In the genomic region with DNA sequence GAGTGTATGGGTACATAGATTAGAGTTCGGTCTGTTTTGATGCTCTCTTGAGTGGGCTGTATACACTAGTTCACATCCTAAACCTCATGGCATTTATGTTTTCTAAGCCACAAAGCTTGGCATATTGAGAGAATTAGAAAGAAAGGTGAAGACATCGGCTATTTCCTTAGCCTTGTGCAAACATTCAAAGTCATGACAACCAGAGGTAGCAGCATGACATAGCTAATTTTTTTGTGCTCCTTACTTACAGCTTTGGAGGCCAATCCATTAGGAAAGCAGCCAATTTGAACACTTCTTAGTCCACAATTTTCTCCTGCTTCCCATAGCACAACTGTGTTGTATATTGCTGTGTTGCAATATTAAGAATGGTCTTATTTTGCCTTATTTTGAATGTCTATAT, we compare ENCODE assay signal across 1 cellular context.
TF ChIP-seq lines count a peak whose summit lies in the region.

No MANE protein-coding gene starts in this region.

TF ChIP-seq in K562, 482 proteins besides CTCF, POLR2A, EP300 and RAD21 (continued from another document and continues in another):
- TF ChIP-seq KHSRP (IDR thresholded peaks at IDR 0.05): no peak
- TF ChIP-seq, protein P1, sequence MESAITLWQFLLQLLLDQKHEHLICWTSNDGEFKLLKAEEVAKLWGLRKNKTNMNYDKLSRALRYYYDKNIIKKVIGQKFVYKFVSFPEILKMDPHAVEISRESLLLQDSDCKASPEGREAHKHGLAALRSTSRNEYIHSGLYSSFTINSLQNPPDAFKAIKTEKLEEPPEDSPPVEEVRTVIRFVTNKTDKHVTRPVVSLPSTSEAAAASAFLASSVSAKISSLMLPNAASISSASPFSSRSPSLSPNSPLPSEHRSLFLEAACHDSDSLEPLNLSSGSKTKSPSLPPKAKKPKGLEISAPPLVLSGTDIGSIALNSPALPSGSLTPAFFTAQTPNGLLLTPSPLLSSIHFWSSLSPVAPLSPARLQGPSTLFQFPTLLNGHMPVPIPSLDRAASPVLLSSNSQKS (CRISPR knock-in tag; IDR thresholded peaks at IDR 0.05): no peak
- no peak for TF ChIP-seq ZFP30 (CRISPR knock-in tag; IDR thresholded peaks at IDR 0.05; ENCODE audit: borderline replicate concordance)
- TF ChIP-seq FOXA1 (IDR thresholded peaks at IDR 0.05; ENCODE audit: borderline replicate concordance): no peak
- no peak for TF ChIP-seq RHOXF2B (CRISPR knock-in tag; conservative IDR thresholded peaks at IDR 0.05)
- TF ChIP-seq, protein P2, sequence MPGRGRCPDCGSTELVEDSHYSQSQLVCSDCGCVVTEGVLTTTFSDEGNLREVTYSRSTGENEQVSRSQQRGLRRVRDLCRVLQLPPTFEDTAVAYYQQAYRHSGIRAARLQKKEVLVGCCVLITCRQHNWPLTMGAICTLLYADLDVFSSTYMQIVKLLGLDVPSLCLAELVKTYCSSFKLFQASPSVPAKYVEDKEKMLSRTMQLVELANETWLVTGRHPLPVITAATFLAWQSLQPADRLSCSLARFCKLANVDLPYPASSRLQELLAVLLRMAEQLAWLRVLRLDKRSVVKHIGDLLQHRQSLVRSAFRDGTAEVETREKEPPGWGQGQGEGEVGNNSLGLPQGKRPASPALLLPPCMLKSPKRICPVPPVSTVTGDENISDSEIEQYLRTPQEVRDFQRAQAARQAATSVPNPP (IDR thresholded peaks at IDR 0.05; ENCODE audit: borderline replicate concordance, insufficient read depth, insufficient read length): no peak
- TF ChIP-seq, protein P3, sequence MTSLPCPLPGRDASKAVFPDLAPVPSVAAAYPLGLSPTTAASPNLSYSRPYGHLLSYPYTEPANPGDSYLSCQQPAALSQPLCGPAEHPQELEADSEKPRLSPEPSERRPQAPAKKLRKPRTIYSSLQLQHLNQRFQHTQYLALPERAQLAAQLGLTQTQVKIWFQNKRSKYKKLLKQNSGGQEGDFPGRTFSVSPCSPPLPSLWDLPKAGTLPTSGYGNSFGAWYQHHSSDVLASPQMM (CRISPR knock-in tag; IDR thresholded peaks at IDR 0.05): no peak
- TF ChIP-seq MYBL2 (IDR thresholded peaks at IDR 0.05; ENCODE audit: low read depth): no peak
- TF ChIP-seq MYBL2 (CRISPR knock-in tag; IDR thresholded peaks at IDR 0.05; ENCODE audit: borderline replicate concordance): no peak
- peak; percentile 47; the same call in 1 of the 2 replicates for TF ChIP-seq CEBPB (tag; IDR thresholded peaks at IDR 0.05)
- no peak for TF ChIP-seq SREBF2 (CRISPR knock-in tag; IDR thresholded peaks at IDR 0.05)
- TF ChIP-seq, protein P4, sequence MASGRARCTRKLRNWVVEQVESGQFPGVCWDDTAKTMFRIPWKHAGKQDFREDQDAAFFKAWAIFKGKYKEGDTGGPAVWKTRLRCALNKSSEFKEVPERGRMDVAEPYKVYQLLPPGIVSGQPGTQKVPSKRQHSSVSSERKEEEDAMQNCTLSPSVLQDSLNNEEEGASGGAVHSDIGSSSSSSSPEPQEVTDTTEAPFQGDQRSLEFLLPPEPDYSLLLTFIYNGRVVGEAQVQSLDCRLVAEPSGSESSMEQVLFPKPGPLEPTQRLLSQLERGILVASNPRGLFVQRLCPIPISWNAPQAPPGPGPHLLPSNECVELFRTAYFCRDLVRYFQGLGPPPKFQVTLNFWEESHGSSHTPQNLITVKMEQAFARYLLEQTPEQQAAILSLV (tag; IDR thresholded peaks at IDR 0.05): no peak
- TF ChIP-seq, protein P5, sequence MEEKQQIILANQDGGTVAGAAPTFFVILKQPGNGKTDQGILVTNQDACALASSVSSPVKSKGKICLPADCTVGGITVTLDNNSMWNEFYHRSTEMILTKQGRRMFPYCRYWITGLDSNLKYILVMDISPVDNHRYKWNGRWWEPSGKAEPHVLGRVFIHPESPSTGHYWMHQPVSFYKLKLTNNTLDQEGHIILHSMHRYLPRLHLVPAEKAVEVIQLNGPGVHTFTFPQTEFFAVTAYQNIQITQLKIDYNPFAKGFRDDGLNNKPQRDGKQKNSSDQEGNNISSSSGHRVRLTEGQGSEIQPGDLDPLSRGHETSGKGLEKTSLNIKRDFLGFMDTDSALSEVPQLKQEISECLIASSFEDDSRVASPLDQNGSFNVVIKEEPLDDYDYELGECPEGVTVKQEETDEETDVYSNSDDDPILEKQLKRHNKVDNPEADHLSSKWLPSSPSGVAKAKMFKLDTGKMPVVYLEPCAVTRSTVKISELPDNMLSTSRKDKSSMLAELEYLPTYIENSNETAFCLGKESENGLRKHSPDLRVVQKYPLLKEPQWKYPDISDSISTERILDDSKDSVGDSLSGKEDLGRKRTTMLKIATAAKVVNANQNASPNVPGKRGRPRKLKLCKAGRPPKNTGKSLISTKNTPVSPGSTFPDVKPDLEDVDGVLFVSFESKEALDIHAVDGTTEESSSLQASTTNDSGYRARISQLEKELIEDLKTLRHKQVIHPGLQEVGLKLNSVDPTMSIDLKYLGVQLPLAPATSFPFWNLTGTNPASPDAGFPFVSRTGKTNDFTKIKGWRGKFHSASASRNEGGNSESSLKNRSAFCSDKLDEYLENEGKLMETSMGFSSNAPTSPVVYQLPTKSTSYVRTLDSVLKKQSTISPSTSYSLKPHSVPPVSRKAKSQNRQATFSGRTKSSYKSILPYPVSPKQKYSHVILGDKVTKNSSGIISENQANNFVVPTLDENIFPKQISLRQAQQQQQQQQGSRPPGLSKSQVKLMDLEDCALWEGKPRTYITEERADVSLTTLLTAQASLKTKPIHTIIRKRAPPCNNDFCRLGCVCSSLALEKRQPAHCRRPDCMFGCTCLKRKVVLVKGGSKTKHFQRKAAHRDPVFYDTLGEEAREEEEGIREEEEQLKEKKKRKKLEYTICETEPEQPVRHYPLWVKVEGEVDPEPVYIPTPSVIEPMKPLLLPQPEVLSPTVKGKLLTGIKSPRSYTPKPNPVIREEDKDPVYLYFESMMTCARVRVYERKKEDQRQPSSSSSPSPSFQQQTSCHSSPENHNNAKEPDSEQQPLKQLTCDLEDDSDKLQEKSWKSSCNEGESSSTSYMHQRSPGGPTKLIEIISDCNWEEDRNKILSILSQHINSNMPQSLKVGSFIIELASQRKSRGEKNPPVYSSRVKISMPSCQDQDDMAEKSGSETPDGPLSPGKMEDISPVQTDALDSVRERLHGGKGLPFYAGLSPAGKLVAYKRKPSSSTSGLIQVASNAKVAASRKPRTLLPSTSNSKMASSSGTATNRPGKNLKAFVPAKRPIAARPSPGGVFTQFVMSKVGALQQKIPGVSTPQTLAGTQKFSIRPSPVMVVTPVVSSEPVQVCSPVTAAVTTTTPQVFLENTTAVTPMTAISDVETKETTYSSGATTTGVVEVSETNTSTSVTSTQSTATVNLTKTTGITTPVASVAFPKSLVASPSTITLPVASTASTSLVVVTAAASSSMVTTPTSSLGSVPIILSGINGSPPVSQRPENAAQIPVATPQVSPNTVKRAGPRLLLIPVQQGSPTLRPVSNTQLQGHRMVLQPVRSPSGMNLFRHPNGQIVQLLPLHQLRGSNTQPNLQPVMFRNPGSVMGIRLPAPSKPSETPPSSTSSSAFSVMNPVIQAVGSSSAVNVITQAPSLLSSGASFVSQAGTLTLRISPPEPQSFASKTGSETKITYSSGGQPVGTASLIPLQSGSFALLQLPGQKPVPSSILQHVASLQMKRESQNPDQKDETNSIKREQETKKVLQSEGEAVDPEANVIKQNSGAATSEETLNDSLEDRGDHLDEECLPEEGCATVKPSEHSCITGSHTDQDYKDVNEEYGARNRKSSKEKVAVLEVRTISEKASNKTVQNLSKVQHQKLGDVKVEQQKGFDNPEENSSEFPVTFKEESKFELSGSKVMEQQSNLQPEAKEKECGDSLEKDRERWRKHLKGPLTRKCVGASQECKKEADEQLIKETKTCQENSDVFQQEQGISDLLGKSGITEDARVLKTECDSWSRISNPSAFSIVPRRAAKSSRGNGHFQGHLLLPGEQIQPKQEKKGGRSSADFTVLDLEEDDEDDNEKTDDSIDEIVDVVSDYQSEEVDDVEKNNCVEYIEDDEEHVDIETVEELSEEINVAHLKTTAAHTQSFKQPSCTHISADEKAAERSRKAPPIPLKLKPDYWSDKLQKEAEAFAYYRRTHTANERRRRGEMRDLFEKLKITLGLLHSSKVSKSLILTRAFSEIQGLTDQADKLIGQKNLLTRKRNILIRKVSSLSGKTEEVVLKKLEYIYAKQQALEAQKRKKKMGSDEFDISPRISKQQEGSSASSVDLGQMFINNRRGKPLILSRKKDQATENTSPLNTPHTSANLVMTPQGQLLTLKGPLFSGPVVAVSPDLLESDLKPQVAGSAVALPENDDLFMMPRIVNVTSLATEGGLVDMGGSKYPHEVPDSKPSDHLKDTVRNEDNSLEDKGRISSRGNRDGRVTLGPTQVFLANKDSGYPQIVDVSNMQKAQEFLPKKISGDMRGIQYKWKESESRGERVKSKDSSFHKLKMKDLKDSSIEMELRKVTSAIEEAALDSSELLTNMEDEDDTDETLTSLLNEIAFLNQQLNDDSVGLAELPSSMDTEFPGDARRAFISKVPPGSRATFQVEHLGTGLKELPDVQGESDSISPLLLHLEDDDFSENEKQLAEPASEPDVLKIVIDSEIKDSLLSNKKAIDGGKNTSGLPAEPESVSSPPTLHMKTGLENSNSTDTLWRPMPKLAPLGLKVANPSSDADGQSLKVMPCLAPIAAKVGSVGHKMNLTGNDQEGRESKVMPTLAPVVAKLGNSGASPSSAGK (IDR thresholded peaks at IDR 0.05): no peak
- TF ChIP-seq, protein P6, sequence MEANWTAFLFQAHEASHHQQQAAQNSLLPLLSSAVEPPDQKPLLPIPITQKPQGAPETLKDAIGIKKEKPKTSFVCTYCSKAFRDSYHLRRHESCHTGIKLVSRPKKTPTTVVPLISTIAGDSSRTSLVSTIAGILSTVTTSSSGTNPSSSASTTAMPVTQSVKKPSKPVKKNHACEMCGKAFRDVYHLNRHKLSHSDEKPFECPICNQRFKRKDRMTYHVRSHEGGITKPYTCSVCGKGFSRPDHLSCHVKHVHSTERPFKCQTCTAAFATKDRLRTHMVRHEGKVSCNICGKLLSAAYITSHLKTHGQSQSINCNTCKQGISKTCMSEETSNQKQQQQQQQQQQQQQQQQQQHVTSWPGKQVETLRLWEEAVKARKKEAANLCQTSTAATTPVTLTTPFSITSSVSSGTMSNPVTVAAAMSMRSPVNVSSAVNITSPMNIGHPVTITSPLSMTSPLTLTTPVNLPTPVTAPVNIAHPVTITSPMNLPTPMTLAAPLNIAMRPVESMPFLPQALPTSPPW (CRISPR knock-in tag; IDR thresholded peaks at IDR 0.05): no peak
- no peak for TF ChIP-seq ETV6 (IDR thresholded peaks at IDR 0.05; ENCODE audit: borderline replicate concordance in 1 of 2, low read depth in 2 of 2, low read length in 1 of 2)
- no peak for TF ChIP-seq ETV6 (CRISPR knock-in tag; IDR thresholded peaks at IDR 0.05; ENCODE audit: borderline replicate concordance)
- no peak for TF ChIP-seq TBL1XR1 (IDR thresholded peaks at IDR 0.05; ENCODE audit: low read length in 2 of 2)
- TF ChIP-seq CSDE1 (IDR thresholded peaks at IDR 0.05): no peak
- no peak for TF ChIP-seq HNRNPK (IDR thresholded peaks at IDR 0.05; ENCODE audit: low read depth, low read length, poor library complexity, severe bottlenecking)
- TF ChIP-seq CBFA2T2 (conservative IDR thresholded peaks at IDR 0.05): no peak
- TF ChIP-seq KDM1A (IDR thresholded peaks at IDR 0.05): no peak
- TF ChIP-seq, protein P7, sequence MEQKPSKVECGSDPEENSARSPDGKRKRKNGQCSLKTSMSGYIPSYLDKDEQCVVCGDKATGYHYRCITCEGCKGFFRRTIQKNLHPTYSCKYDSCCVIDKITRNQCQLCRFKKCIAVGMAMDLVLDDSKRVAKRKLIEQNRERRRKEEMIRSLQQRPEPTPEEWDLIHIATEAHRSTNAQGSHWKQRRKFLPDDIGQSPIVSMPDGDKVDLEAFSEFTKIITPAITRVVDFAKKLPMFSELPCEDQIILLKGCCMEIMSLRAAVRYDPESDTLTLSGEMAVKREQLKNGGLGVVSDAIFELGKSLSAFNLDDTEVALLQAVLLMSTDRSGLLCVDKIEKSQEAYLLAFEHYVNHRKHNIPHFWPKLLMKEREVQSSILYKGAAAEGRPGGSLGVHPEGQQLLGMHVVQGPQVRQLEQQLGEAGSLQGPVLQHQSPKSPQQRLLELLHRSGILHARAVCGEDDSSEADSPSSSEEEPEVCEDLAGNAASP (IDR thresholded peaks at IDR 0.05): no peak
- TF ChIP-seq KLF13 (tag; IDR thresholded peaks at IDR 0.05; ENCODE audit: borderline replicate concordance, low read depth): no peak
- TF ChIP-seq, protein P8, sequence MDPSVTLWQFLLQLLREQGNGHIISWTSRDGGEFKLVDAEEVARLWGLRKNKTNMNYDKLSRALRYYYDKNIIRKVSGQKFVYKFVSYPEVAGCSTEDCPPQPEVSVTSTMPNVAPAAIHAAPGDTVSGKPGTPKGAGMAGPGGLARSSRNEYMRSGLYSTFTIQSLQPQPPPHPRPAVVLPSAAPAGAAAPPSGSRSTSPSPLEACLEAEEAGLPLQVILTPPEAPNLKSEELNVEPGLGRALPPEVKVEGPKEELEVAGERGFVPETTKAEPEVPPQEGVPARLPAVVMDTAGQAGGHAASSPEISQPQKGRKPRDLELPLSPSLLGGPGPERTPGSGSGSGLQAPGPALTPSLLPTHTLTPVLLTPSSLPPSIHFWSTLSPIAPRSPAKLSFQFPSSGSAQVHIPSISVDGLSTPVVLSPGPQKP (CRISPR knock-in tag; IDR thresholded peaks at IDR 0.05): no peak
- peak; percentile 78 for TF ChIP-seq NFE2 (IDR thresholded peaks at IDR 0.05; ENCODE audit: low read depth)
- TF ChIP-seq DNMT1 (IDR thresholded peaks at IDR 0.05): no peak
- TF ChIP-seq, protein P9, sequence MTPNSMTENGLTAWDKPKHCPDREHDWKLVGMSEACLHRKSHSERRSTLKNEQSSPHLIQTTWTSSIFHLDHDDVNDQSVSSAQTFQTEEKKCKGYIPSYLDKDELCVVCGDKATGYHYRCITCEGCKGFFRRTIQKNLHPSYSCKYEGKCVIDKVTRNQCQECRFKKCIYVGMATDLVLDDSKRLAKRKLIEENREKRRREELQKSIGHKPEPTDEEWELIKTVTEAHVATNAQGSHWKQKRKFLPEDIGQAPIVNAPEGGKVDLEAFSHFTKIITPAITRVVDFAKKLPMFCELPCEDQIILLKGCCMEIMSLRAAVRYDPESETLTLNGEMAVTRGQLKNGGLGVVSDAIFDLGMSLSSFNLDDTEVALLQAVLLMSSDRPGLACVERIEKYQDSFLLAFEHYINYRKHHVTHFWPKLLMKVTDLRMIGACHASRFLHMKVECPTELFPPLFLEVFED (CRISPR knock-in tag; conservative IDR thresholded peaks at IDR 0.05): no peak
- no peak for TF ChIP-seq CBX5 (IDR thresholded peaks at IDR 0.05; ENCODE audit: borderline replicate concordance, low read depth)
- 0 out of 2 replicates have a peak, but pooled peaks have one; percentile 58 for TF ChIP-seq BACH1 (tag; IDR thresholded peaks at IDR 0.05)
- no peak for TF ChIP-seq SMARCA5 (IDR thresholded peaks at IDR 0.05)
- TF ChIP-seq DPF2 (IDR thresholded peaks at IDR 0.05): 0 out of 2 replicates have a peak, but pooled peaks have one; percentile 17
- TF ChIP-seq, protein P10, sequence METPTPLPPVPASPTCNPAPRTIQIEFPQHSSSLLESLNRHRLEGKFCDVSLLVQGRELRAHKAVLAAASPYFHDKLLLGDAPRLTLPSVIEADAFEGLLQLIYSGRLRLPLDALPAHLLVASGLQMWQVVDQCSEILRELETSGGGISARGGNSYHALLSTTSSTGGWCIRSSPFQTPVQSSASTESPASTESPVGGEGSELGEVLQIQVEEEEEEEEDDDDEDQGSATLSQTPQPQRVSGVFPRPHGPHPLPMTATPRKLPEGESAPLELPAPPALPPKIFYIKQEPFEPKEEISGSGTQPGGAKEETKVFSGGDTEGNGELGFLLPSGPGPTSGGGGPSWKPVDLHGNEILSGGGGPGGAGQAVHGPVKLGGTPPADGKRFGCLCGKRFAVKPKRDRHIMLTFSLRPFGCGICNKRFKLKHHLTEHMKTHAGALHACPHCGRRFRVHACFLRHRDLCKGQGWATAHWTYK (CRISPR knock-in tag; IDR thresholded peaks at IDR 0.05): no peak
- TF ChIP-seq PPARD (CRISPR knock-in tag; IDR thresholded peaks at IDR 0.05): no peak
- TF ChIP-seq RNF2 (IDR thresholded peaks at IDR 0.05): no peak
- TF ChIP-seq ZNF165 (CRISPR knock-in tag; IDR thresholded peaks at IDR 0.05; ENCODE audit: borderline replicate concordance): no peak
- peak; percentile 68 for TF ChIP-seq C11orf30 (IDR thresholded peaks at IDR 0.05; ENCODE audit: low read depth)
